Comparison of ENCODE assay signal across 18 cellular contexts in genomic region chr3:197363553-197364409, GRCh38.
DNase-seq lines count a peak whose midpoint lies in the region; ATAC-seq, FAIRE-seq and TF ChIP-seq lines count a peak whose summit lies in the region.
"Had no signal": no experiment of that assay in that cellular context is flagged by ENCODE, and none has a peak within 500 bp of the region (broad histone marks: within the 10 kb centered on the region; RNA-seq: fewer than 3 reads in every experiment).

No MANE protein-coding gene starts in this region.

- H3K79me2 ChIP-seq in K562 (ENCODE audit: control insufficient read depth, insufficient read depth, low read length) (no peaks in the 10 kb centered on the region), smooth muscle cell (ENCODE audit: low read depth) (no peaks in the 10 kb centered on the region)

- H3K9me3 ChIP-seq in HUES48 (ENCODE audit: control insufficient read depth, insufficient read depth, low read length) = 0 out of 2 replicates have a peak, but pooled peaks cover 17% of the 10 kb centered on the region
- H3K9me3 ChIP-seq in K562 (replicated peaks; ENCODE audit: control insufficient read depth, insufficient read depth, low read depth, low read length) = 0 out of 2 replicates have a peak, but pooled peaks cover 6% of the 10 kb centered on the region
- H3K9me3 ChIP-seq in iPS-18a (ENCODE audit: control insufficient read depth, low read depth, low read length) = peaks cover 12% of the 10 kb centered on the region
- no peaks in the 10 kb centered on the region for H3K9me3 ChIP-seq in smooth muscle cell (replicated peaks; ENCODE audit: low read depth)

- WGBS in K562 (ENCODE audit: insufficient coverage, low coverage, missing lambda C conversion rate) = 20% methylated on average over 14 of the region's 14 CpGs
- 83% methylated on average over 14 of the region's 14 CpGs for WGBS in smooth muscle cell (ENCODE audit: low lambda C conversion rate)

- POLR2A ChIA-PET in K562 (lab: Yijun Ruan, JAX) = interaction anchor here (0.5 to 1.0 kb wide), 3 partner anchors 10 to 623 kb away, joined by 3 to 5 read pairs (median 5); no protein-coding TSS in a partner anchor

- no peaks in the 10 kb centered on the region for H3K36me3 ChIP-seq in HUES48 (ENCODE audit: control insufficient read depth, insufficient read depth, low read length)
- H3K36me3 ChIP-seq in K562 (ENCODE audit: control insufficient read depth, insufficient read depth, low read length) = no peaks in the 10 kb centered on the region
- no peaks in the 10 kb centered on the region for H3K36me3 ChIP-seq in iPS-18a (ENCODE audit: control insufficient read depth, low read depth, low read length)
- H3K36me3 ChIP-seq in smooth muscle cell (ENCODE audit: low read depth) = no peaks in the 10 kb centered on the region
- H3K36me3 ChIP-seq: brain microvascular endothelial cell had no signal

- no peak for TF ChIP-seq EP300 in K562 (IDR thresholded peaks at IDR 0.05; ENCODE audit: low read length)

- BruUV-seq in K562 (replicated peaks; lab: Mats Ljungman, UMichigan) = no TSS peak

- H3K4me2 ChIP-seq in K562 (ENCODE audit: insufficient read depth, low read length) = no peak overlapping the region
- no peak overlapping the region for H3K4me2 ChIP-seq in smooth muscle cell

- no peaks in the 10 kb centered on the region for H3F3A ChIP-seq in smooth muscle cell (ENCODE audit: low read depth)

- FAIRE-seq in K562 (lab: Jason Lieb, UNC) = no peak
- FAIRE-seq: colon had no signal

- TF ChIP-seq RAD21 in K562 (CRISPR knock-in tag; conservative IDR thresholded peaks at IDR 0.05 in 1 of 2, IDR thresholded peaks at IDR 0.05 in 1 of 2) = no peak

- CTCF ChIA-PET in K562 (lab: Yijun Ruan, JAX; ENCODE audit: low intra/inter-chr PET ratio) = no interaction called here

- DNase-seq in K562 (ENCODE audit: extremely low read depth in 1 of 4, low spot score in 3 of 4) (no peak), sciatic nerve (ENCODE audit: low spot score) (peak; percentile 21), smooth muscle cell (lab: John Stamatoyannopoulos, UW; ENCODE audit: unreplicated experiment) (no peak), CD1c-positive myeloid dendritic cell (ENCODE audit: extremely low spot score) (no peak)
- DNase-seq: activated CD4-positive, alpha-beta T cell treated with anti-CD3 and anti-CD28 coated beads, Interleukin-2, amount 10 ng/mL, durations not matched to agents 7 days and 5 days; brain microvascular endothelial cell; naive thymus-derived CD8-positive, alpha-beta T cell; NCI-H187; NCI-H82; stimulated activated CD8-positive, alpha-beta memory T cell treated with anti-CD3 and anti-CD28 coated beads, Interleukin-4, amount 100 ng/mL, for 48 hours; T-cell had no signal

- intact Hi-C loops in K562 (cut with micrococcal nuclease) (no loop called here), sciatic nerve (cut with DNase I) (no loop called here)

- H3K4me3 ChIP-seq in HUES48 (ENCODE audit: low read depth, low read length) = no peak overlapping the region
- no peak overlapping the region for H3K4me3 ChIP-seq in K562
- no peak overlapping the region for H3K4me3 ChIP-seq in iPS-18a (ENCODE audit: low read length)
- H3K4me3 ChIP-seq in smooth muscle cell = no peak overlapping the region
- H3K4me3 ChIP-seq: skin epidermis had no signal

- ATAC-seq in K562 (no peak), sciatic nerve (no peak), GM18907 (IDR thresholded peaks at IDR 0.05; ENCODE audit: unreplicated experiment) (no peak), HG02973 (IDR thresholded peaks at IDR 0.05; ENCODE audit: unreplicated experiment) (no peak)
- ATAC-seq: activated T-helper 17 cell treated with anti-CD3 and anti-CD28 coated beads, Interleukin-2, amount 50 U/mL, for 72 hours; naive thymus-derived CD8-positive, alpha-beta T cell; T-cell had no signal

- H2AFZ ChIP-seq in K562 (ENCODE audit: low read depth, low read length) (peak overlapping the region; percentile 51), smooth muscle cell (ENCODE audit: low read depth) (no peak overlapping the region)

- in situ Hi-C loops in K562 (cut with MboI) = no loop called here

- TF ChIP-seq CTCF in K562 (IDR thresholded peaks at IDR 0.05 in 2 of 3, conservative IDR thresholded peaks at IDR 0.05 in 1 of 3; ENCODE audit: insufficient read depth in 2 of 3, low read depth in 1 of 3, low read length in 3 of 3) (no peak), smooth muscle cell (IDR thresholded peaks at IDR 0.05; ENCODE audit: borderline replicate concordance, insufficient read depth, poor library complexity, severe bottlenecking) (no peak)

- H3K4me1 ChIP-seq in HUES48 (ENCODE audit: control insufficient read depth, insufficient read depth, low read length) = peaks cover 39% of the 10 kb centered on the region
- no peaks in the 10 kb centered on the region for H3K4me1 ChIP-seq in K562 (replicated peaks in 1 of 2; ENCODE audit: control insufficient read depth in 2 of 2, insufficient read depth in 2 of 2, low read length in 2 of 2)
- H3K4me1 ChIP-seq in iPS-18a (ENCODE audit: control insufficient read depth, low read depth, low read length) = peaks cover 44% of the 10 kb centered on the region
- peaks cover 36% of the 10 kb centered on the region for H3K4me1 ChIP-seq in smooth muscle cell (ENCODE audit: low read depth)

- H3K27me3 ChIP-seq in HUES48 (ENCODE audit: control insufficient read depth, insufficient read depth, low read length) (no peaks in the 10 kb centered on the region), K562 (ENCODE audit: control insufficient read depth in 2 of 2, insufficient read depth in 2 of 2, low read length in 2 of 2) (peaks cover 21 to 32% of the 10 kb centered on the region in 2 experiments; a peak in 4 of 5 replicates), iPS-18a (ENCODE audit: control insufficient read depth, insufficient read depth, low read length) (no peaks in the 10 kb centered on the region), smooth muscle cell (ENCODE audit: low read depth) (no peaks in the 10 kb centered on the region)
- H3K27me3 ChIP-seq: brain microvascular endothelial cell had no signal

- peak overlapping the region; percentile 79 for H3K27ac ChIP-seq in HUES48 (ENCODE audit: low read depth, low read length)
- no peak overlapping the region for H3K27ac ChIP-seq in K562 (ENCODE audit: extremely low read depth, low read depth, low read length)
- peak overlapping the region; percentile 54 for H3K27ac ChIP-seq in iPS-18a (ENCODE audit: low read length)
- no peak overlapping the region for H3K27ac ChIP-seq in smooth muscle cell (ENCODE audit: low read depth)
- H3K27ac ChIP-seq: brain microvascular endothelial cell, skin epidermis had no signal

- H3K9ac ChIP-seq in HUES48 (ENCODE audit: low read depth, low read length) (no peak overlapping the region), K562 (ENCODE audit: insufficient read depth in 1 of 2, low read depth in 2 of 2, low read length in 2 of 2) (no peak overlapping the region), iPS-18a (ENCODE audit: low read length) (no peak overlapping the region), smooth muscle cell (ENCODE audit: low read depth) (no peak overlapping the region)

- TF ChIP-seq POLR2A in K562 (conservative IDR thresholded peaks at IDR 0.05) = no peak

- H3K9me1 ChIP-seq in K562 (ENCODE audit: control insufficient read depth, insufficient read depth, low read length) = no peaks in the 10 kb centered on the region

- H4K20me1 ChIP-seq in K562 (replicated peaks; ENCODE audit: control insufficient read depth, insufficient read depth, low read length) (no peaks in the 10 kb centered on the region), smooth muscle cell (ENCODE audit: low read depth) (no peaks in the 10 kb centered on the region)

TF ChIP-seq in K562, 482 proteins besides CTCF, POLR2A, EP300 and RAD21:
- no peak for TF ChIP-seq CHAMP1 (IDR thresholded peaks at IDR 0.05)
- no peak for TF ChIP-seq ZNF77 (CRISPR knock-in tag; IDR thresholded peaks at IDR 0.05)
- TF ChIP-seq ELF2 (CRISPR knock-in tag; IDR thresholded peaks at IDR 0.05) = no peak
- TF ChIP-seq XRCC3 (IDR thresholded peaks at IDR 0.05) = no peak
- TF ChIP-seq, protein P1, sequence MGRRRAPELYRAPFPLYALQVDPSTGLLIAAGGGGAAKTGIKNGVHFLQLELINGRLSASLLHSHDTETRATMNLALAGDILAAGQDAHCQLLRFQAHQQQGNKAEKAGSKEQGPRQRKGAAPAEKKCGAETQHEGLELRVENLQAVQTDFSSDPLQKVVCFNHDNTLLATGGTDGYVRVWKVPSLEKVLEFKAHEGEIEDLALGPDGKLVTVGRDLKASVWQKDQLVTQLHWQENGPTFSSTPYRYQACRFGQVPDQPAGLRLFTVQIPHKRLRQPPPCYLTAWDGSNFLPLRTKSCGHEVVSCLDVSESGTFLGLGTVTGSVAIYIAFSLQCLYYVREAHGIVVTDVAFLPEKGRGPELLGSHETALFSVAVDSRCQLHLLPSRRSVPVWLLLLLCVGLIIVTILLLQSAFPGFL (CRISPR knock-in tag; IDR thresholded peaks at IDR 0.05) = no peak
- no peak for TF ChIP-seq HDAC2 (IDR thresholded peaks at IDR 0.05)
- no peak for TF ChIP-seq ZNF583 (CRISPR knock-in tag; IDR thresholded peaks at IDR 0.05)
- no peak for TF ChIP-seq PCBP2 (IDR thresholded peaks at IDR 0.05; ENCODE audit: low read depth, low read length, poor library complexity, severe bottlenecking)
- no peak for TF ChIP-seq NRF1 (conservative IDR thresholded peaks at IDR 0.05 in 1 of 2, IDR thresholded peaks at IDR 0.05 in 1 of 2)
- no peak for TF ChIP-seq SIX5 (IDR thresholded peaks at IDR 0.05; ENCODE audit: borderline replicate concordance in 1 of 2, insufficient read depth in 1 of 2, low read depth in 1 of 2, low read length in 2 of 2)
- TF ChIP-seq HNRNPUL1 (IDR thresholded peaks at IDR 0.05; ENCODE audit: low read length) = no peak
TF ChIP-seq in K562: peak in this region for 0.

Comparison
In these comparisons a context has a peak if more than half of its experiments do, and no peak if none do; other contexts are left out.
1. H3K27ac ChIP-seq: peak in HUES48 (single experiment) and iPS-18a (single experiment); none in K562 (single experiment) and smooth muscle cell (single experiment).